In the genomic region with DNA sequence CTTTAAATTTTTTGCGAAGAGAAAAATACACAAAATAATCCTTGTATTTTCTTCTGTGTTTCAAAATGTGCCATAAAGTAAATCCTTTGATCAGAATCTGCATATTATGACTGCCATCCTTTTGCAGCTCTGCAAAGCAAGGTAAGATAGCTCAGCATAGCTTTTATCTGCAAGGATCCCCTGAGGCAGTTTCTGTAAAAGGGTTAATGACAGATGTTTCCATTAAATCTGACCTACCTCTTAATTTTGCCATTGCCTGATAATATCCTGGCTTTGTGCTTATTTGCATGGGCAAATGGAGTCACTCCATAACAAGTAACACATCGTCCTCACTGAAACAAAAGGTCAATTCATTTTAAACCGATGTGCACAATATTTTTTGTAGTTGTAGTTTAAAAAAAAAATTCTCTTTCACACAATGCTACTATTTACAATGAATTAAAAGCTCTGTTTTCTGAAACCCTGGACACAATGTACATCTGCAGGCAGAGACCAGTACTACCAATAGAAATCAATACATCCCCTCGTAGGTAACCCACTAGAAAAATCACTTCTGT, we compare ENCODE assay signal across 17 cellular contexts.
A peak's percentile ranks its signal among the peaks of the same experiment; 100 is the strongest.
DNase-seq lines count a peak whose midpoint lies in the region; ATAC-seq and TF ChIP-seq lines count a peak whose summit lies in the region.
"Had no signal": no experiment of that assay in that cellular context is flagged by ENCODE, and none has a peak within 500 bp of the region (broad histone marks: within the 10 kb centered on the region; RNA-seq: fewer than 3 reads in every experiment).

No MANE protein-coding gene starts in this region.

- H3K36me3 Mint-ChIP-seq in progenitor cell of endocrine pancreas (ENCODE audit: insufficient read depth), result peaks cover 3% of the 10 kb centered on the region
- H3K36me3 Mint-ChIP-seq in type B pancreatic cell, result peaks cover 3% of the 10 kb centered on the region
- H3K36me3 Mint-ChIP-seq: CD8-positive, alpha-beta T cell had no signal

- H3K27me3 Mint-ChIP-seq in progenitor cell of endocrine pancreas (no peaks in the 10 kb centered on the region), type B pancreatic cell (no peaks in the 10 kb centered on the region)

- DNase-seq in NCI-H82 (lab: John Stamatoyannopoulos, UW) (peak; percentile 24), NCI-H82 treated with DMSO at 0.1 percent for 48 hours (lab: John Stamatoyannopoulos, UW; ENCODE audit: unreplicated experiment) (no peak), NCI-H2171 treated with DMSO at 0.1 percent for 48 hours (lab: John Stamatoyannopoulos, UW) (peak; percentile 65), progenitor cell of endocrine pancreas (ENCODE audit: low spot score, unreplicated experiment) (no peak), HCEC 1CT (no peak), type B pancreatic cell (ENCODE audit: extremely low spot score, unreplicated experiment) (no peak)
- DNase-seq in activated CD4-positive, alpha-beta T cell treated with anti-CD3 and anti-CD28 coated beads for 1 hour, result no peak
- DNase-seq: CD8-positive, alpha-beta T cell; DMS79 treated with DMSO at 0.1 percent for 48 hours; HFFc6; KBM-7; NCI-H2029 treated with DMSO at 0.1 percent for 48 hours; NCI-H2227 treated with DMSO at 0.1 percent for 48 hours; NCI-H510A treated with DMSO at 0.1 percent for 48 hours; SHP77 had no signal

- no peak for ATAC-seq in SK-N-SH treated with all-trans-retinoic acid at 6 μM for 48 hours
- ATAC-seq: A549; CD8-positive, alpha-beta T cell had no signal

- H3K4me3 Mint-ChIP-seq in progenitor cell of endocrine pancreas (ENCODE audit: low read depth) (no peak overlapping the region), type B pancreatic cell (no peak overlapping the region)
- H3K4me3 Mint-ChIP-seq: CD8-positive, alpha-beta T cell; HFFc6 had no signal

- H3K27ac Mint-ChIP-seq in progenitor cell of endocrine pancreas (peak overlapping the region; percentile 3), type B pancreatic cell (no peak overlapping the region)
- H3K27ac Mint-ChIP-seq: CD8-positive, alpha-beta T cell; HFFc6 had no signal

- H3K9me3 Mint-ChIP-seq in progenitor cell of endocrine pancreas (ENCODE audit: low read depth), result peaks cover 10% of the 10 kb centered on the region
- no peaks in the 10 kb centered on the region for H3K9me3 Mint-ChIP-seq in type B pancreatic cell
- H3K9me3 Mint-ChIP-seq: CD8-positive, alpha-beta T cell had no signal

- TF ChIP-seq CTCF in progenitor cell of endocrine pancreas (IDR thresholded peaks at IDR 0.05; ENCODE audit: unreplicated experiment), result peak; percentile 8
- no peak for TF ChIP-seq CTCF in type B pancreatic cell (conservative IDR thresholded peaks at IDR 0.05)

- H3K4me1 Mint-ChIP-seq in progenitor cell of endocrine pancreas (ENCODE audit: low read depth), result peaks cover 12% of the 10 kb centered on the region
- peaks cover 4% of the 10 kb centered on the region for H3K4me1 Mint-ChIP-seq in type B pancreatic cell (ENCODE audit: unreplicated experiment)

TF ChIP-seq in SK-N-SH treated with all-trans-retinoic acid at 6 μM for 48 hours, 23 proteins besides CTCF, POLR2A, EP300 and RAD21:
- no peak for TF ChIP-seq ZNF70 (CRISPR knock-in tag; IDR thresholded peaks at IDR 0.05)
- peak; percentile 47; the same call in 1 of the 2 replicates for TF ChIP-seq TCF4 (CRISPR knock-in tag; IDR thresholded peaks at IDR 0.05; ENCODE audit: borderline replicate concordance)
- TF ChIP-seq CSDC2 (CRISPR knock-in tag; IDR thresholded peaks at IDR 0.05), result no peak
- no peak for TF ChIP-seq SNAI2 (CRISPR knock-in tag; IDR thresholded peaks at IDR 0.05)
- TF ChIP-seq POU6F1 (CRISPR knock-in tag; IDR thresholded peaks at IDR 0.05; ENCODE audit: borderline replicate concordance, low read depth), result no peak
- TF ChIP-seq, protein P1, sequence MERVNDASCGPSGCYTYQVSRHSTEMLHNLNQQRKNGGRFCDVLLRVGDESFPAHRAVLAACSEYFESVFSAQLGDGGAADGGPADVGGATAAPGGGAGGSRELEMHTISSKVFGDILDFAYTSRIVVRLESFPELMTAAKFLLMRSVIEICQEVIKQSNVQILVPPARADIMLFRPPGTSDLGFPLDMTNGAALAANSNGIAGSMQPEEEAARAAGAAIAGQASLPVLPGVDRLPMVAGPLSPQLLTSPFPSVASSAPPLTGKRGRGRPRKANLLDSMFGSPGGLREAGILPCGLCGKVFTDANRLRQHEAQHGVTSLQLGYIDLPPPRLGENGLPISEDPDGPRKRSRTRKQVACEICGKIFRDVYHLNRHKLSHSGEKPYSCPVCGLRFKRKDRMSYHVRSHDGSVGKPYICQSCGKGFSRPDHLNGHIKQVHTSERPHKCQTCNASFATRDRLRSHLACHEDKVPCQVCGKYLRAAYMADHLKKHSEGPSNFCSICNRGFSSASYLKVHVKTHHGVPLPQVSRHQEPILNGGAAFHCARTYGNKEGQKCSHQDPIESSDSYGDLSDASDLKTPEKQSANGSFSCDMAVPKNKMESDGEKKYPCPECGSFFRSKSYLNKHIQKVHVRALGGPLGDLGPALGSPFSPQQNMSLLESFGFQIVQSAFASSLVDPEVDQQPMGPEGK (CRISPR knock-in tag; IDR thresholded peaks at IDR 0.05; ENCODE audit: borderline replicate concordance), result no peak
- TF ChIP-seq ARNTL (CRISPR knock-in tag; IDR thresholded peaks at IDR 0.05; ENCODE audit: borderline replicate concordance, low read depth), result no peak
- no peak for TF ChIP-seq ZFP30 (CRISPR knock-in tag; IDR thresholded peaks at IDR 0.05)

Comparison
In these comparisons a context has a peak if more than half of its experiments do, and no peak if none do; other contexts are left out.
1. DNase-seq: peak in NCI-H82 (single experiment) and NCI-H2171 treated with DMSO at 0.1 percent for 48 hours (single experiment); none in NCI-H82 treated with DMSO at 0.1 percent for 48 hours (single experiment), progenitor cell of endocrine pancreas (single experiment), HCEC 1CT (single experiment), type B pancreatic cell (single experiment) and activated CD4-positive, alpha-beta T cell treated with anti-CD3 and anti-CD28 coated beads for 1 hour (single experiment).